Comparison of ENCODE assay signal across 8 cellular contexts in genomic region chr10:98415710-98416077, GRCh38. TPM values are rescaled to one million over a fixed set of nuclear protein-coding genes. Genes with fewer than 3 reads are reported as not detected.
DNase-seq lines count a peak whose midpoint lies in the region; ATAC-seq and TF ChIP-seq lines count a peak whose summit lies in the region.

No MANE protein-coding gene starts in this region.

- no peaks in the 10 kb centered on the region for H3K9me3 Mint-ChIP-seq in activated naive CD8-positive, alpha-beta T cell (ENCODE audit: low read depth)
- H3K9me3 Mint-ChIP-seq in activated naive CD8-positive, alpha-beta T cell treated with anti-CD3 and anti-CD28 coated beads for 36 hours: no peaks in the 10 kb centered on the region

- 46 to 48% methylated on average over 8 of the region's 8 CpGs for WGBS in tibial nerve, 2 donors

- H3K4me1 Mint-ChIP-seq in activated naive CD8-positive, alpha-beta T cell (ENCODE audit: low read depth): peaks cover 21% of the 10 kb centered on the region
- H3K4me1 Mint-ChIP-seq in activated naive CD8-positive, alpha-beta T cell treated with anti-CD3 and anti-CD28 coated beads for 36 hours: peaks cover 19% of the 10 kb centered on the region

- no peaks in the 10 kb centered on the region for H3K27me3 ChIP-seq in adipocyte (replicated peaks; ENCODE audit: control insufficient read depth, insufficient read depth, low read length)
- no peaks in the 10 kb centered on the region for H3K27me3 ChIP-seq in lower lobe of right lung (ENCODE audit: low read depth)
- H3K27me3 ChIP-seq in tibial nerve: no peaks in the 10 kb centered on the region

- no peaks in the 10 kb centered on the region for H3K9me3 ChIP-seq in adipocyte (ENCODE audit: control insufficient read depth, low read length)
- no peaks in the 10 kb centered on the region for H3K9me3 ChIP-seq in lower lobe of right lung
- H3K9me3 ChIP-seq in tibial nerve: no peaks in the 10 kb centered on the region

- H3K4me1 ChIP-seq in adipocyte (ENCODE audit: control insufficient read depth, insufficient read depth, low read length) (peaks cover 29% of the 10 kb centered on the region), lower lobe of right lung (peaks cover 29% of the 10 kb centered on the region), tibial nerve (peaks cover 0 to 32% (median 12%) of the 10 kb centered on the region in 4 donors)

- H3K4me3 Mint-ChIP-seq in activated naive CD8-positive, alpha-beta T cell: peak overlapping the region; percentile 53
- H3K4me3 Mint-ChIP-seq in activated naive CD8-positive, alpha-beta T cell treated with anti-CD3 and anti-CD28 coated beads for 36 hours: no peak overlapping the region

- no peak for TF ChIP-seq POLR2A in tibial nerve (IDR thresholded peaks at IDR 0.05)

- H3K27ac Mint-ChIP-seq in activated naive CD8-positive, alpha-beta T cell: peak overlapping the region; percentile 64
- no peak overlapping the region for H3K27ac Mint-ChIP-seq in activated naive CD8-positive, alpha-beta T cell treated with anti-CD3 and anti-CD28 coated beads for 36 hours

- H3K27ac ChIP-seq in lower lobe of right lung (peak overlapping the region; percentile 81), tibial nerve (peak overlapping the region; percentile 63 to 85 (median 83))

- no peak for TF ChIP-seq EP300 in tibial nerve (IDR thresholded peaks at IDR 0.05)

- no peak for TF ChIP-seq CTCF in lower lobe of right lung (IDR thresholded peaks at IDR 0.05)
- no peak for TF ChIP-seq CTCF in tibial nerve (IDR thresholded peaks at IDR 0.05)

- intact Hi-C loops in lower lobe of right lung (cut with DNase I): no loop called here

- H3K36me3 Mint-ChIP-seq in activated naive CD8-positive, alpha-beta T cell: no peaks in the 10 kb centered on the region
- peaks cover 2% of the 10 kb centered on the region for H3K36me3 Mint-ChIP-seq in activated naive CD8-positive, alpha-beta T cell treated with anti-CD3 and anti-CD28 coated beads for 36 hours

- ATAC-seq in lower lobe of right lung: no peak
- no peak for ATAC-seq in GM18873 (IDR thresholded peaks at IDR 0.05; ENCODE audit: low FRiP score, unreplicated experiment)

- peak overlapping the region; percentile 88 for H3K9ac ChIP-seq in adipocyte (ENCODE audit: low read length)

- no peak for DNase-seq in activated naive CD8-positive, alpha-beta T cell treated with anti-CD3 and anti-CD28 coated beads for 36 hours
- DNase-seq in adipocyte (ENCODE audit: low read depth): peak; percentile 29
- DNase-seq in lower lobe of right lung: no peak
- DNase-seq in tibial nerve (ENCODE audit: low spot score in 2 of 2): peak in 1 of 2 donors; percentile 28
- no peak for DNase-seq in NOMO-1 treated with DMSO at 0.1 percent for 48 hours (lab: John Stamatoyannopoulos, UW; ENCODE audit: unreplicated experiment)
- no peak for DNase-seq in epidermal melanocyte (ENCODE audit: insufficient read length, low spot score)

- no peaks in the 10 kb centered on the region for H3K27me3 Mint-ChIP-seq in activated naive CD8-positive, alpha-beta T cell
- H3K27me3 Mint-ChIP-seq in activated naive CD8-positive, alpha-beta T cell treated with anti-CD3 and anti-CD28 coated beads for 36 hours: no peaks in the 10 kb centered on the region

- peaks cover 37% of the 10 kb centered on the region for H3K36me3 ChIP-seq in adipocyte (ENCODE audit: control insufficient read depth, insufficient read depth, low read length, severe bottlenecking)
- peaks cover 51% of the 10 kb centered on the region for H3K36me3 ChIP-seq in lower lobe of right lung
- H3K36me3 ChIP-seq in tibial nerve: peaks cover 3 to 56% (median 12%) of the 10 kb centered on the region in 3 donors

- no peak overlapping the region for H3K4me3 ChIP-seq in adipocyte (ENCODE audit: low read length)
- no peak overlapping the region for H3K4me3 ChIP-seq in lower lobe of right lung
- H3K4me3 ChIP-seq in tibial nerve: no peak overlapping the region

RNA-seq across cellular contexts. Expression of gene PYROXD2, which starts 0.7 kb away (rescaled TPM):
- 1 to 10 TPM; 2.8 to 3.9 TPM for total RNA-seq in activated naive CD8-positive, alpha-beta T cell treated with anti-CD3 and anti-CD28 coated beads for 36 hours
- 17.8 TPM for total RNA-seq in lower lobe of right lung
- 10 to 100 TPM; 14.2 to 27.0 (median 20.8) TPM for total RNA-seq in tibial nerve

RNA-seq across cellular contexts. Expression of gene HPS1, which starts 31.0 kb away (rescaled TPM):
- total RNA-seq in activated naive CD8-positive, alpha-beta T cell treated with anti-CD3 and anti-CD28 coated beads for 36 hours: 10 to 100 TPM; 44.7 to 46.6 TPM
- total RNA-seq in lower lobe of right lung: 86.3 TPM
- total RNA-seq in tibial nerve: 100 to 1,000 TPM in 1 of 4 donors, 10 to 100 TPM in 3; 38.7 to 101 (median 62.5) TPM
